1 cellular context compared by ENCODE assay signal in the genomic region with DNA sequence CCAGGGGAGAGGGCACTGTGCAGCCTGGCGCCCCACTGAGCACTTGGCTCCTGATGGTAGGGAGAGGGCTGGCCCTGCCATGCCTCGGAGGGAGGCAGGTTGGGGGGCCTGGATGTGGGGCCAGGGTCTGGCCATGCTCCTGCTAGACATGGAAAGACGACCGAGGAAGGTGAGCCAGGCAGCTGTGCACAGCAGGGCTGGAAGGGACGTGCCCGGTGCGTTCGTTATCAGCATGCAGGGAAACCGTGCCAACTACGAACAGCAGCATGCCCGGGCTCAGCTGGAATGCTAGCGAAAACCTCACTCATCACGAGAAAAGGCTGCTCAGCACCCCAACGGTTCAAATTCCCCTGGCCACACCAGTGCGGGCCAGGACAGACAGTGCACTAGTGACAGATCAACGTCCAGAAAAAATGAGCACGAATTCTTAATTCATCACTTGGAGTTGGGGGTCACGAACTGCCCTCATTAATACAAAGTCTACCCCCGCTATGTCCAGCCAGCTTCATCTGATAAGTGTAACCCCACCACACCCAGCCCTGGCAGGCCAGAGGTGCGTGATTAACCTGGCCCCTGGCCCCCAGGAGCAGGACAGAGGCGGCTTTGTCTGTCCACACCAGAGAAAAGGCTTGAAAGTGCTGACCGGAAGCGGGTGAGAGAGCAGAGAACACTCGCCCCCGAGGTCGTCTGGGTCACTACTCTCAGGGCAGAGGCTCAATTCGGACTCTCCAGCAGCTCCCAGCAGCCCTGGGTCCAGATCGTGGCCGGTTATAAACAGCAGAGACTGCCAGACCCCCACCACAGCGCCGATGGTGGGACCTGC.
TF ChIP-seq lines count a peak whose summit lies in the region.

No MANE protein-coding gene starts in this region.

TF ChIP-seq in SK-N-SH, 30 proteins besides CTCF, POLR2A, EP300 and RAD21 (continued from another document):
- TF ChIP-seq, protein P1, sequence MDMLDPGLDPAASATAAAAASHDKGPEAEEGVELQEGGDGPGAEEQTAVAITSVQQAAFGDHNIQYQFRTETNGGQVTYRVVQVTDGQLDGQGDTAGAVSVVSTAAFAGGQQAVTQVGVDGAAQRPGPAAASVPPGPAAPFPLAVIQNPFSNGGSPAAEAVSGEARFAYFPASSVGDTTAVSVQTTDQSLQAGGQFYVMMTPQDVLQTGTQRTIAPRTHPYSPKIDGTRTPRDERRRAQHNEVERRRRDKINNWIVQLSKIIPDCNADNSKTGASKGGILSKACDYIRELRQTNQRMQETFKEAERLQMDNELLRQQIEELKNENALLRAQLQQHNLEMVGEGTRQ (IDR thresholded peaks at IDR 0.05; ENCODE audit: borderline replicate concordance, low read depth, low read length) = no peak
